13 cellular contexts compared by ENCODE assay signal in the genomic region with DNA sequence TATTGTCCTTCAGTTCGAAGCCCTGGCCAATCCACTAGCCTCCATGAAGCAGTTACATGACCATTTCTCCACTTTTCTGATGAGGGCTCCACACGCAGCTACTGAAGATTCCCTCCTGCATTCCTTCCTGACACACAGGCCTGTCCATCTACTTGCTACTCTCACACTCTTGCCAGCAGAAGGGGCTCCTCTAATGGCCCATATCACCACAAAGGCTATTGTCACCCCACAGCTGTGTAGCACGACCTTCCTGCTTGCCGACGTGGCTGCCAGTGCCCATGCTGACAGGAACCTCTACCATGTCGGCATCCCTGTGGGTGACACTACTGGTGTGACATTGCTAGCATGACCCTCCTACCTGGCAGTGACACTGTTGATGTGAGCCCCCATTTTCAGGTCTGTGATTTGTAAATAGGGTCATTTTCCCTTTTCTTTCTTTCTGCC.
DNase-seq lines count a peak whose midpoint lies in the region; ATAC-seq and TF ChIP-seq lines count a peak whose summit lies in the region.
"Had no signal": no experiment of that assay in that cellular context is flagged by ENCODE, and none has a peak within 500 bp of the region (broad histone marks: within the 10 kb centered on the region; RNA-seq: fewer than 3 reads in every experiment).

No MANE protein-coding gene starts in this region.

- H3K27me3 Mint-ChIP-seq in activated CD8-positive, alpha-beta T cell treated with anti-CD3 and anti-CD28 coated beads for 36 hours = peaks cover 35% of the 10 kb centered on the region
- no peaks in the 10 kb centered on the region for H3K27me3 Mint-ChIP-seq in activated CD8-positive, alpha-beta T cell treated with anti-CD3 and anti-CD28 coated beads, Interleukin-2, amount 10 ng/mL, durations not matched to agents 7 days and 5 days (ENCODE audit: low read depth)
- peaks cover 38% of the 10 kb centered on the region for H3K27me3 Mint-ChIP-seq in activated T-helper 17 cell treated with anti-CD3 and anti-CD28 coated beads, Interleukin-2, amount 50 U/mL, for 72 hours

- H3K27ac ChIP-seq in upper lobe of left lung (no peak overlapping the region), dorsolateral prefrontal cortex (no peak overlapping the region)
- H3K27ac ChIP-seq: RWPE1, testis had no signal

- H3K4me1 Mint-ChIP-seq in activated CD8-positive, alpha-beta T cell treated with anti-CD3 and anti-CD28 coated beads for 36 hours (ENCODE audit: low read depth) = no peaks in the 10 kb centered on the region
- H3K4me1 Mint-ChIP-seq in activated CD8-positive, alpha-beta T cell treated with anti-CD3 and anti-CD28 coated beads, Interleukin-2, amount 10 ng/mL, durations not matched to agents 7 days and 5 days (ENCODE audit: low read depth) = no peaks in the 10 kb centered on the region
- peaks cover 7% of the 10 kb centered on the region for H3K4me1 Mint-ChIP-seq in activated T-helper 17 cell treated with anti-CD3 and anti-CD28 coated beads, Interleukin-2, amount 50 U/mL, for 72 hours

- no peak overlapping the region for H3K27ac Mint-ChIP-seq in activated CD8-positive, alpha-beta T cell treated with anti-CD3 and anti-CD28 coated beads for 36 hours
- no peak overlapping the region for H3K27ac Mint-ChIP-seq in activated CD8-positive, alpha-beta T cell treated with anti-CD3 and anti-CD28 coated beads, Interleukin-2, amount 10 ng/mL, durations not matched to agents 7 days and 5 days
- H3K27ac Mint-ChIP-seq in activated T-helper 17 cell treated with anti-CD3 and anti-CD28 coated beads, Interleukin-2, amount 50 U/mL, for 72 hours = no peak overlapping the region

- peaks cover 0 to 6% (median 4%) of the 10 kb centered on the region in 4 donors for H3K9me3 ChIP-seq in upper lobe of left lung

- 54 to 62% methylated on average over 6 of the region's 6 CpGs for WGBS in upper lobe of left lung, 2 donors

- TF ChIP-seq CTCF in activated CD8-positive, alpha-beta T cell treated with anti-CD3 and anti-CD28 coated beads for 36 hours (IDR thresholded peaks at IDR 0.05) = no peak
- no peak for TF ChIP-seq CTCF in upper lobe of left lung (IDR thresholded peaks at IDR 0.05)
- TF ChIP-seq CTCF in dorsolateral prefrontal cortex (IDR thresholded peaks at IDR 0.05 in 54 of 56, conservative IDR thresholded peaks at IDR 0.05 in 2 of 56; ENCODE audit: low read depth in 1 of 56, partially characterized antibody in 56 of 56) = no peak

- intact Hi-C loops in activated CD8-positive, alpha-beta T cell treated with anti-CD3 and anti-CD28 coated beads for 36 hours (cut with micrococcal nuclease) = no loop called here
- intact Hi-C loops in dorsolateral prefrontal cortex (cut with DNase I) = no loop called here

- peaks cover 34% of the 10 kb centered on the region for H3K9me3 Mint-ChIP-seq in activated CD8-positive, alpha-beta T cell treated with anti-CD3 and anti-CD28 coated beads for 36 hours
- H3K9me3 Mint-ChIP-seq in activated CD8-positive, alpha-beta T cell treated with anti-CD3 and anti-CD28 coated beads, Interleukin-2, amount 10 ng/mL, durations not matched to agents 7 days and 5 days (ENCODE audit: insufficient read depth) = peaks cover 79% of the 10 kb centered on the region
- H3K9me3 Mint-ChIP-seq in activated T-helper 17 cell treated with anti-CD3 and anti-CD28 coated beads, Interleukin-2, amount 50 U/mL, for 72 hours = peaks cover 41% of the 10 kb centered on the region

- CTCF ChIA-PET in activated CD8-positive, alpha-beta T cell treated with anti-CD3 and anti-CD28 coated beads for 36 hours (lab: Charles Lee) = no interaction called here
- CTCF ChIA-PET in activated CD8-positive, alpha-beta T cell treated with anti-CD3 and anti-CD28 coated beads, Interleukin-2, amount 10 ng/mL, durations not matched to agents 7 days and 5 days (lab: Charles Lee) = no interaction called here

- no peak for TF ChIP-seq POLR2A in upper lobe of left lung (IDR thresholded peaks at IDR 0.05)

- H3K27me3 ChIP-seq in upper lobe of left lung = peaks cover 0 to 2% (median 0%) of the 10 kb centered on the region in 4 donors
- peaks cover 0 to 90% (median 63%) of the 10 kb centered on the region in 45 donors for H3K27me3 ChIP-seq in dorsolateral prefrontal cortex
- H3K27me3 ChIP-seq: testis had no signal

- peak; percentile 8 for ATAC-seq in activated CD8-positive, alpha-beta T cell treated with anti-CD3 and anti-CD28 coated beads for 36 hours
- ATAC-seq in activated CD8-positive, alpha-beta T cell treated with anti-CD3 and anti-CD28 coated beads, Interleukin-2, amount 10 ng/mL, durations not matched to agents 7 days and 5 days = no peak
- peak; percentile 34 for ATAC-seq in activated T-helper 17 cell treated with anti-CD3 and anti-CD28 coated beads, Interleukin-2, amount 50 U/mL, for 72 hours (replicated peaks)
- ATAC-seq in upper lobe of left lung (ENCODE audit: low FRiP score in 2 of 2) = peak; percentile 45 to 70

- H3K4me3 ChIP-seq in upper lobe of left lung (no peak overlapping the region), dorsolateral prefrontal cortex (no peak overlapping the region)
- H3K4me3 ChIP-seq: testis had no signal

- POLR2A ChIA-PET in activated CD8-positive, alpha-beta T cell treated with anti-CD3 and anti-CD28 coated beads for 36 hours (lab: Charles Lee) = no interaction called here
- POLR2A ChIA-PET in activated CD8-positive, alpha-beta T cell treated with anti-CD3 and anti-CD28 coated beads, Interleukin-2, amount 10 ng/mL, durations not matched to agents 7 days and 5 days (lab: Charles Lee) = no interaction called here

- H3K4me1 ChIP-seq in upper lobe of left lung = no peaks in the 10 kb centered on the region
- H3K4me1 ChIP-seq: testis had no signal

- no peaks in the 10 kb centered on the region for H3K36me3 Mint-ChIP-seq in activated CD8-positive, alpha-beta T cell treated with anti-CD3 and anti-CD28 coated beads for 36 hours (ENCODE audit: low read depth)
- peaks cover 1% of the 10 kb centered on the region for H3K36me3 Mint-ChIP-seq in activated CD8-positive, alpha-beta T cell treated with anti-CD3 and anti-CD28 coated beads, Interleukin-2, amount 10 ng/mL, durations not matched to agents 7 days and 5 days (ENCODE audit: low read depth)
- H3K36me3 Mint-ChIP-seq in activated T-helper 17 cell treated with anti-CD3 and anti-CD28 coated beads, Interleukin-2, amount 50 U/mL, for 72 hours (ENCODE audit: low read depth) = no peaks in the 10 kb centered on the region

- no peak for TF ChIP-seq EP300 in upper lobe of left lung (IDR thresholded peaks at IDR 0.05)

- H3K4me3 Mint-ChIP-seq in activated CD8-positive, alpha-beta T cell treated with anti-CD3 and anti-CD28 coated beads for 36 hours = no peak overlapping the region
- H3K4me3 Mint-ChIP-seq in activated CD8-positive, alpha-beta T cell treated with anti-CD3 and anti-CD28 coated beads, Interleukin-2, amount 10 ng/mL, durations not matched to agents 7 days and 5 days = no peak overlapping the region
- no peak overlapping the region for H3K4me3 Mint-ChIP-seq in activated T-helper 17 cell treated with anti-CD3 and anti-CD28 coated beads, Interleukin-2, amount 50 U/mL, for 72 hours

- DNase-seq in activated CD8-positive, alpha-beta T cell treated with anti-CD3 and anti-CD28 coated beads for 36 hours = no peak
- no peak for DNase-seq in activated CD8-positive, alpha-beta T cell treated with anti-CD3 and anti-CD28 coated beads, Interleukin-2, amount 10 ng/mL, durations not matched to agents 7 days and 5 days
- DNase-seq in islet precursor cell = peak; percentile 72
- no peak for DNase-seq in upper lobe of left lung
- DNase-seq in dorsolateral prefrontal cortex = no peak
- no peak for DNase-seq in C1 segment of cervical spinal cord (lab: John Stamatoyannopoulos, UW)
- DNase-seq in NCI-H446 (lab: John Stamatoyannopoulos, UW) = no peak
- DNase-seq: activated CD8-positive, alpha-beta memory T cell treated with anti-CD3 and anti-CD28 coated beads, Interleukin-2, amount 50 U/mL, for 48 hours; DMS53; NCI-H2171 treated with DMSO at 0.1 percent for 48 hours; testis had no signal

- H3K36me3 ChIP-seq in upper lobe of left lung = no peaks in the 10 kb centered on the region
